21 cellular contexts compared by ENCODE assay signal in the genomic region with DNA sequence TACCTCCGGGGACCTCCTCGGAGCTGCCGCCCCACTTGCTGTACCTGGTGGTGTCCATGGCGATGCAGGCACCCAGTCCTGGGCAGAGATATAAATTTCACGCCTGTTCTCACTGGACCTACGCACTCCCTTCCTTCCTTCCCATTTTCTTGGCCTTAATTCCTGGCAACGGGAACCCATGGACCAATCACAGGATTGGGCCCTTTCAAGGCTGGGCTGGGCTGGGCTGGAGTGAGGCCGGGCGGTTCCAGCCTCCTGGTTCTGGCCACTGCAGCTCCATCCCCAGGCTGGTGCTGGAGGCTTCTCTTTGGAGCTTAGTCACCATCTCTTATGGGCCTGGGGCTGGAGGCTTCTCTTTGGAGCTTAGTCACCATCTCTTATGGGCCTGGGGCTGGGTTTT. TPM values are rescaled to one million over a fixed set of nuclear protein-coding genes. Genes with fewer than 3 reads are reported as not detected.
DNase-seq lines count a peak whose midpoint lies in the region; ATAC-seq and TF ChIP-seq lines count a peak whose summit lies in the region.
"Had no signal": no experiment of that assay in that cellular context is flagged by ENCODE, and none has a peak within 500 bp of the region (broad histone marks: within the 10 kb centered on the region; RNA-seq: fewer than 3 reads in every experiment).

A gene with protein sequence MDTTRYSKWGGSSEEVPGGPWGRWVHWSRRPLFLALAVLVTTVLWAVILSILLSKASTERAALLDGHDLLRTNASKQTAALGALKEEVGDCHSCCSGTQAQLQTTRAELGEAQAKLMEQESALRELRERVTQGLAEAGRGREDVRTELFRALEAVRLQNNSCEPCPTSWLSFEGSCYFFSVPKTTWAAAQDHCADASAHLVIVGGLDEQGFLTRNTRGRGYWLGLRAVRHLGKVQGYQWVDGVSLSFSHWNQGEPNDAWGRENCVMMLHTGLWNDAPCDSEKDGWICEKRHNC (minus strand): TSS at position 66 of the 400 bp plus-strand sequence. CDS start 8 bp downstream, at position 58.

- H3K36me3 ChIP-seq in GM23338 (ENCODE audit: insufficient read depth): no peaks in the 10 kb centered on the region
- H3K36me3 ChIP-seq in right lobe of liver: no peaks in the 10 kb centered on the region
- no peaks in the 10 kb centered on the region for H3K36me3 ChIP-seq in upper lobe of right lung

- no peaks in the 10 kb centered on the region for H3K36me3 Mint-ChIP-seq in GM23338 (ENCODE audit: low read depth)
- no peaks in the 10 kb centered on the region for H3K36me3 Mint-ChIP-seq in activated naive CD8-positive, alpha-beta T cell treated with anti-CD3 and anti-CD28 coated beads for 36 hours
- peaks cover 14 to 19% of the 10 kb centered on the region in 2 donors for H3K36me3 Mint-ChIP-seq in stimulated activated naive B cell treated with anti-CD40 and anti-IgM and Interleukin-4, amounts not matched to agents 10 μg/mL and 1 μg/mL and 100 μg/mL, for 72 hours

- TF ChIP-seq POLR2A in right lobe of liver (IDR thresholded peaks at IDR 0.05): no peak

- H3K27ac ChIP-seq in GM23338 (ENCODE audit: low read depth) (no peak within 1 kb of the TSS), right lobe of liver (peak within 1 kb of the TSS in 1 of 3 donors; percentile 75), upper lobe of right lung (no peak within 1 kb of the TSS)
- H3K27ac ChIP-seq: C4-2B, KMS-11 had no signal

- H2AFZ ChIP-seq in GM23338: no peak within 1 kb of the TSS; the same call in 1 of the 2 replicates

- no peaks in the 10 kb centered on the region for H3K9me3 Mint-ChIP-seq in GM23338
- no peaks in the 10 kb centered on the region for H3K9me3 Mint-ChIP-seq in activated naive CD8-positive, alpha-beta T cell treated with anti-CD3 and anti-CD28 coated beads for 36 hours
- H3K9me3 Mint-ChIP-seq in stimulated activated naive B cell treated with anti-CD40 and anti-IgM and Interleukin-4, amounts not matched to agents 10 μg/mL and 1 μg/mL and 100 μg/mL, for 72 hours: peaks cover 4 to 5% of the 10 kb centered on the region in 2 donors

- 0 out of 2 replicates have a peak within 1 kb of the TSS, but pooled peaks have one; percentile 85 for H3K4me2 ChIP-seq in GM23338
- H3K4me2 ChIP-seq: KMS-11 had no signal

- H3K27me3 ChIP-seq in GM23338 (ENCODE audit: insufficient read depth) (peaks cover 55% of the 10 kb centered on the region), right lobe of liver (no peaks in the 10 kb centered on the region), upper lobe of right lung (peaks cover 45% of the 10 kb centered on the region)

- no peak within 1 kb of the TSS for H3K27ac Mint-ChIP-seq in GM23338
- no peak within 1 kb of the TSS for H3K27ac Mint-ChIP-seq in activated naive CD8-positive, alpha-beta T cell treated with anti-CD3 and anti-CD28 coated beads for 36 hours
- H3K27ac Mint-ChIP-seq in stimulated activated naive B cell treated with anti-CD40 and anti-IgM and Interleukin-4, amounts not matched to agents 10 μg/mL and 1 μg/mL and 100 μg/mL, for 72 hours: no peak within 1 kb of the TSS
- H3K27ac Mint-ChIP-seq: H9 had no signal

- no peak for TF ChIP-seq CTCF in GM23338 (conservative IDR thresholded peaks at IDR 0.05; ENCODE audit: low read depth in 2 of 2)
- no peak for TF ChIP-seq CTCF in right lobe of liver (IDR thresholded peaks at IDR 0.05)
- TF ChIP-seq CTCF in upper lobe of right lung (IDR thresholded peaks at IDR 0.05): no peak

- H3K4me1 Mint-ChIP-seq in GM23338: peaks cover 14% of the 10 kb centered on the region
- peaks cover 7% of the 10 kb centered on the region for H3K4me1 Mint-ChIP-seq in activated naive CD8-positive, alpha-beta T cell treated with anti-CD3 and anti-CD28 coated beads for 36 hours
- peaks cover 28 to 57% of the 10 kb centered on the region in 2 donors for H3K4me1 Mint-ChIP-seq in stimulated activated naive B cell treated with anti-CD40 and anti-IgM and Interleukin-4, amounts not matched to agents 10 μg/mL and 1 μg/mL and 100 μg/mL, for 72 hours

- intact Hi-C loops in right lobe of liver (cut with DNase I) (no loop called here), upper lobe of right lung (cut with DNase I) (no loop called here)

- peaks cover 43% of the 10 kb centered on the region for H3K27me3 Mint-ChIP-seq in GM23338 (ENCODE audit: insufficient read depth, low read depth, poor library complexity)
- H3K27me3 Mint-ChIP-seq in activated naive CD8-positive, alpha-beta T cell treated with anti-CD3 and anti-CD28 coated beads for 36 hours: peaks cover 49% of the 10 kb centered on the region
- peaks cover 13 to 25% of the 10 kb centered on the region in 2 donors for H3K27me3 Mint-ChIP-seq in stimulated activated naive B cell treated with anti-CD40 and anti-IgM and Interleukin-4, amounts not matched to agents 10 μg/mL and 1 μg/mL and 100 μg/mL, for 72 hours

- H4K20me1 ChIP-seq in GM23338 (replicated peaks; ENCODE audit: insufficient read depth): no peaks in the 10 kb centered on the region

- H3K4me1 ChIP-seq in GM23338 (ENCODE audit: insufficient read depth) (peaks cover 5% of the 10 kb centered on the region; the same call in 1 of the 2 replicates), right lobe of liver (no peaks in the 10 kb centered on the region), upper lobe of right lung (peaks cover 3% of the 10 kb centered on the region)

- no peaks in the 10 kb centered on the region for H3K9me2 ChIP-seq in GM23338 (ENCODE audit: insufficient read depth)

- no peaks in the 10 kb centered on the region for H3F3A ChIP-seq in GM23338 (replicated peaks; ENCODE audit: low read depth)

- H3K79me2 ChIP-seq in GM23338 (replicated peaks; ENCODE audit: insufficient read depth): no peaks in the 10 kb centered on the region

- 17% methylated on average over 1 of the region's 9 CpGs for WGBS in right lobe of liver (ENCODE audit: insufficient coverage, low coverage, low lambda C conversion rate, missing lambda C conversion rate)

- H3K9me3 ChIP-seq in right lobe of liver: no peaks in the 10 kb centered on the region
- no peaks in the 10 kb centered on the region for H3K9me3 ChIP-seq in upper lobe of right lung

- DNase-seq in GM23338 (ENCODE audit: low spot score) (no peak), right lobe of liver (peak in 1 of 3 donors; percentile 49), UCSD-AML1 (lab: John Stamatoyannopoulos, UW; ENCODE audit: unreplicated experiment) (no peak), upper lobe of right lung (no peak), T-helper 9 cell (no peak)
- no peak for DNase-seq in activated naive CD8-positive, alpha-beta T cell treated with anti-CD3 and anti-CD28 coated beads for 36 hours
- DNase-seq in stimulated activated naive B cell treated with anti-CD40 and anti-IgM and Interleukin-4, amounts not matched to agents 10 μg/mL and 1 μg/mL and 100 μg/mL, for 72 hours: no peak
- DNase-seq: ACHN, DMS79 treated with DMSO at 0.1 percent for 48 hours, H9, MV-4-11, NCI-H1417, NCI-H187, NCI-H2107, NCI-H510A treated with DMSO at 0.1 percent for 48 hours, NCI-H82, OCI-M1, RPMI8226, SIG-M5 had no signal

- H3K4me3 ChIP-seq in GM23338 (peak within 1 kb of the TSS; percentile 66), right lobe of liver (peak within 1 kb of the TSS; percentile 12 to 31 (median 23)), upper lobe of right lung (no peak within 1 kb of the TSS)

- peak within 1 kb of the TSS; percentile 32; the same call in 1 of the 3 replicates for H3K4me3 Mint-ChIP-seq in GM23338
- H3K4me3 Mint-ChIP-seq in activated naive CD8-positive, alpha-beta T cell treated with anti-CD3 and anti-CD28 coated beads for 36 hours: peak within 1 kb of the TSS; percentile 44
- peak within 1 kb of the TSS; percentile 52 to 54 for H3K4me3 Mint-ChIP-seq in stimulated activated naive B cell treated with anti-CD40 and anti-IgM and Interleukin-4, amounts not matched to agents 10 μg/mL and 1 μg/mL and 100 μg/mL, for 72 hours

- no peak for ATAC-seq in GM23338
- peak; percentile 53 to 70 (median 63) for ATAC-seq in right lobe of liver
- no peak for ATAC-seq in stimulated activated naive B cell treated with anti-CD40 and anti-IgM and Interleukin-4, amounts not matched to agents 10 μg/mL and 1 μg/mL and 100 μg/mL, for 72 hours (replicated peaks)
- ATAC-seq in upper lobe of right lung: no peak

TF ChIP-seq in GM23338, 12 proteins besides CTCF, POLR2A, EP300 and RAD21 (continues in another document):
- TF ChIP-seq STAT1 (IDR thresholded peaks at IDR 0.05; ENCODE audit: unreplicated experiment) (no peak), JUNB (IDR thresholded peaks at IDR 0.05; ENCODE audit: unreplicated experiment) (no peak)
- TF ChIP-seq, protein P1, sequence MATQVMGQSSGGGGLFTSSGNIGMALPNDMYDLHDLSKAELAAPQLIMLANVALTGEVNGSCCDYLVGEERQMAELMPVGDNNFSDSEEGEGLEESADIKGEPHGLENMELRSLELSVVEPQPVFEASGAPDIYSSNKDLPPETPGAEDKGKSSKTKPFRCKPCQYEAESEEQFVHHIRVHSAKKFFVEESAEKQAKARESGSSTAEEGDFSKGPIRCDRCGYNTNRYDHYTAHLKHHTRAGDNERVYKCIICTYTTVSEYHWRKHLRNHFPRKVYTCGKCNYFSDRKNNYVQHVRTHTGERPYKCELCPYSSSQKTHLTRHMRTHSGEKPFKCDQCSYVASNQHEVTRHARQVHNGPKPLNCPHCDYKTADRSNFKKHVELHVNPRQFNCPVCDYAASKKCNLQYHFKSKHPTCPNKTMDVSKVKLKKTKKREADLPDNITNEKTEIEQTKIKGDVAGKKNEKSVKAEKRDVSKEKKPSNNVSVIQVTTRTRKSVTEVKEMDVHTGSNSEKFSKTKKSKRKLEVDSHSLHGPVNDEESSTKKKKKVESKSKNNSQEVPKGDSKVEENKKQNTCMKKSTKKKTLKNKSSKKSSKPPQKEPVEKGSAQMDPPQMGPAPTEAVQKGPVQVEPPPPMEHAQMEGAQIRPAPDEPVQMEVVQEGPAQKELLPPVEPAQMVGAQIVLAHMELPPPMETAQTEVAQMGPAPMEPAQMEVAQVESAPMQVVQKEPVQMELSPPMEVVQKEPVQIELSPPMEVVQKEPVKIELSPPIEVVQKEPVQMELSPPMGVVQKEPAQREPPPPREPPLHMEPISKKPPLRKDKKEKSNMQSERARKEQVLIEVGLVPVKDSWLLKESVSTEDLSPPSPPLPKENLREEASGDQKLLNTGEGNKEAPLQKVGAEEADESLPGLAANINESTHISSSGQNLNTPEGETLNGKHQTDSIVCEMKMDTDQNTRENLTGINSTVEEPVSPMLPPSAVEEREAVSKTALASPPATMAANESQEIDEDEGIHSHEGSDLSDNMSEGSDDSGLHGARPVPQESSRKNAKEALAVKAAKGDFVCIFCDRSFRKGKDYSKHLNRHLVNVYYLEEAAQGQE (IDR thresholded peaks at IDR 0.05; ENCODE audit: unreplicated experiment): no peak

RNA-seq across cellular contexts. Expression of the gene that starts here (rescaled TPM):
- total RNA-seq in GM23338 (2014; rRNA removed; shearing (Covaris generic)): 0.23 and 0.52 TPM in 2 replicates
- 0.65 and 0.70 TPM in 2 replicates for polyA plus RNA-seq in GM23338 (2016; fragmentation: Nextera tagmentation; extraction: Ambion mirVana)
- total RNA-seq in activated naive CD8-positive, alpha-beta T cell treated with anti-CD3 and anti-CD28 coated beads for 36 hours: not detected
- 10 to 100 TPM; 25.7 to 59.0 (median 38.2) TPM for total RNA-seq in right lobe of liver
- total RNA-seq in upper lobe of right lung: 1.4 TPM
- total RNA-seq: H9 had no signal

Comparison
In these comparisons a context has a peak if more than half of its experiments do, and no peak if none do; other contexts are left out.
1. RNA of the gene that starts here (total RNA-seq): 25.7 to 59.0 TPM in right lobe of liver; 1.4 TPM in upper lobe of right lung (single experiment), 0.23 to 0.52 TPM in GM23338 and not detected in activated naive CD8-positive, alpha-beta T cell treated with anti-CD3 and anti-CD28 coated beads for 36 hours; every median in the first group is over 10 times any median in the second.
2. ATAC-seq: peak in right lobe of liver (4 of 4); none in GM23338 (single experiment), stimulated activated naive B cell treated with anti-CD40 and anti-IgM and Interleukin-4, amounts not matched to agents 10 μg/mL and 1 μg/mL and 100 μg/mL, for 72 hours (0 of 2) and upper lobe of right lung (single experiment).
3. Peak in every context shown above with its lines, with median percentiles within 50 percentile points of each other: H3K4me3 Mint-ChIP-seq.